In the genomic region with DNA sequence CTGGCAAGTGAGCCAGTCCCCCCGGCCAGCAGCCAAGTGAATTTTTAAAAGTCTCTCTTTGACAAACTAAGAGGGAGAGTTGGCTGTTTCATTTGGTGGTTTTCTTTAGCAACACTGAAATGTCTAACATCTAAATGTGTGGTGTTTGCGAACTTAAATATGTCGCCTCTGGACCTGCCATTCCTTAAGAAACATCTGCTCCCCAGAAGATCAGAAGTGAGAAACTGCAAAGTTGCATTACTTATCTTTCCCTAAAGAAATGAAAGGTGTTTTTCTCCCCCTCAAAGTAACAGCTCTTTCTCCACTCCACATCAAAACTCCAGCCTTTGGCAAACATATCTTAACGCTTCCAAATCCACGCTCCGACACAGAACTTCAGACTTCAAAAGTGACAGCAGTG, we compare ENCODE assay signal across 21 cellular contexts. TPM values are rescaled to one million over a fixed set of nuclear protein-coding genes. Genes with fewer than 3 reads are reported as not detected.
DNase-seq lines count a peak whose midpoint lies in the region; ATAC-seq lines count a peak whose summit lies in the region.
"Had no signal": no experiment of that assay in that cellular context is flagged by ENCODE, and none has a peak within 500 bp of the region (broad histone marks: within the 10 kb centered on the region; RNA-seq: fewer than 3 reads in every experiment).

No MANE protein-coding gene starts in this region.

- intact Hi-C loops in sciatic nerve (cut with DNase I) = no loop called here

- ATAC-seq in sciatic nerve = no peak
- no peak for ATAC-seq in HG03135 (IDR thresholded peaks at IDR 0.05; ENCODE audit: unreplicated experiment)
- ATAC-seq: GM12878 had no signal

- DNase-seq in inferior parietal cortex (ENCODE audit: extremely low spot score) (peak; percentile 50), occipital lobe (lab: John Stamatoyannopoulos, UW) (peak; percentile 16), sciatic nerve (ENCODE audit: low spot score) (no peak), dermis blood vessel endothelial cell (no peak)
- DNase-seq: 8988T; ACHN; BE2C; C1 segment of cervical spinal cord; CD4-positive, alpha-beta memory T cell; CD4-positive, CD25-positive, alpha-beta regulatory T cell; CD8-positive, alpha-beta memory T cell; COR-L47; DMS 273 treated with DMSO at 0.1 percent for 48 hours; DMS153; DMS53; DMS79; DND-41; EL; GDM1 had no signal

RNA-seq across cellular contexts. Expression of a gene that starts 34.8 kb away (rescaled TPM):
- total RNA-seq in occipital lobe (103 TPM), sciatic nerve (9.0 TPM), dermis blood vessel endothelial cell (1.5 and 14.9 TPM in 2 replicates)

Comparison
In these comparisons a context has a peak if more than half of its experiments do, and no peak if none do; other contexts are left out.
1. DNase-seq: peak in inferior parietal cortex (single experiment) and occipital lobe (single experiment); none in sciatic nerve (single experiment) and dermis blood vessel endothelial cell (single experiment).